In genomic region chr7:27109533-27110162, GRCh38 we compare ENCODE assay signal across 18 cellular contexts. TPM values are rescaled to one million over a fixed set of nuclear protein-coding genes. Genes with fewer than 3 reads are reported as not detected.
DNase-seq lines count a peak whose midpoint lies in the region; ATAC-seq and TF ChIP-seq lines count a peak whose summit lies in the region.
"Had no signal": no experiment of that assay in that cellular context is flagged by ENCODE, and none has a peak within 500 bp of the region (broad histone marks: within the 10 kb centered on the region; RNA-seq: fewer than 3 reads in every experiment).

No MANE protein-coding gene starts in this region.

- H3K9me3 Mint-ChIP-seq in chondrocyte (ENCODE audit: low read depth) = no peaks in the 10 kb centered on the region
- no peaks in the 10 kb centered on the region for H3K9me3 Mint-ChIP-seq in natural killer cell treated with Interleukin-12 subunit alpha and Interleukin-12 subunit beta and Interleukin-15 and Interleukin-18, amount 100 ng/mL, for 72 hours
- H3K9me3 Mint-ChIP-seq: activated B cell treated with CpG ODN at 0.5 μM for 24 hours, IgD-negative memory B cell, T-cell had no signal

- H3K27me3 ChIP-seq in PC-3 (ENCODE audit: low read length) (no peaks in the 10 kb centered on the region), lower lobe of right lung (ENCODE audit: low read depth) (peaks cover 28% of the 10 kb centered on the region), subcutaneous abdominal adipose tissue (ENCODE audit: control insufficient read depth in 5 of 5, insufficient read depth in 4 of 5, low read length in 5 of 5) (no peaks in the 10 kb centered on the region), vagina (no peaks in the 10 kb centered on the region)

- H3K36me3 ChIP-seq in PC-3 (ENCODE audit: low read depth, low read length) = no peaks in the 10 kb centered on the region
- no peaks in the 10 kb centered on the region for H3K36me3 ChIP-seq in lower lobe of right lung
- H3K36me3 ChIP-seq in subcutaneous abdominal adipose tissue (ENCODE audit: control insufficient read depth in 5 of 5, insufficient read depth in 5 of 5, low read length in 5 of 5) = peaks cover 0 to 6% (median 3%) of the 10 kb centered on the region in 5 donors
- H3K36me3 ChIP-seq in vagina = no peaks in the 10 kb centered on the region

- peak overlapping the region; percentile 57 for H3K27ac Mint-ChIP-seq in chondrocyte (ENCODE audit: unreplicated experiment)
- H3K27ac Mint-ChIP-seq in natural killer cell treated with Interleukin-12 subunit alpha and Interleukin-12 subunit beta and Interleukin-15 and Interleukin-18, amount 100 ng/mL, for 72 hours = no peak overlapping the region
- H3K27ac Mint-ChIP-seq: activated B cell treated with CpG ODN at 0.5 μM for 24 hours; IgD-negative memory B cell; memory B cell; stimulated activated memory B cell treated with anti-CD40 and anti-IgM and Interleukin-4, amounts not matched to agents 10 μg/mL and 1 μg/mL and 100 μg/mL, for 72 hours; T-cell had no signal

- peaks cover 47% of the 10 kb centered on the region for H3K79me2 ChIP-seq in PC-3 (ENCODE audit: low read length)

- no peak for TF ChIP-seq POLR2A in vagina (IDR thresholded peaks at IDR 0.05)

- CTCF ChIA-PET in PC-3 (lab: Charles Lee) = no interaction called here

- H3K4me1 ChIP-seq in PC-3 (ENCODE audit: insufficient read depth, low read length) = peaks cover 41% of the 10 kb centered on the region
- H3K4me1 ChIP-seq in lower lobe of right lung = peaks cover 47% of the 10 kb centered on the region
- peaks cover 16 to 84% (median 81%) of the 10 kb centered on the region in 5 donors for H3K4me1 ChIP-seq in subcutaneous abdominal adipose tissue (ENCODE audit: control insufficient read depth in 5 of 5, insufficient read depth in 5 of 5, low read length in 5 of 5)
- peaks cover 7% of the 10 kb centered on the region for H3K4me1 ChIP-seq in vagina

- peak overlapping the region; percentile 99; the same call in 1 of the 2 replicates for H3K27ac ChIP-seq in PC-3 (ENCODE audit: low read length)
- peak overlapping the region; percentile 94 for H3K27ac ChIP-seq in lower lobe of right lung
- H3K27ac ChIP-seq in subcutaneous abdominal adipose tissue (ENCODE audit: low read depth, low read length) = peak overlapping the region; percentile 94
- H3K27ac ChIP-seq in vagina = no peak overlapping the region

- peak overlapping the region; percentile 65 for H3K4me3 Mint-ChIP-seq in chondrocyte (ENCODE audit: unreplicated experiment)
- H3K4me3 Mint-ChIP-seq in natural killer cell treated with Interleukin-12 subunit alpha and Interleukin-12 subunit beta and Interleukin-15 and Interleukin-18, amount 100 ng/mL, for 72 hours = no peak overlapping the region
- H3K4me3 Mint-ChIP-seq: activated B cell treated with CpG ODN at 0.5 μM for 24 hours; IgD-negative memory B cell; memory B cell; stimulated activated memory B cell treated with anti-CD40 and anti-IgM and Interleukin-4, amounts not matched to agents 10 μg/mL and 1 μg/mL and 100 μg/mL, for 72 hours; T-cell had no signal

- ATAC-seq in PC-3 (no peak), lower lobe of right lung (no peak)
- ATAC-seq in natural killer cell treated with Interleukin-12 subunit alpha and Interleukin-12 subunit beta and Interleukin-15 and Interleukin-18, amount 100 ng/mL, for 72 hours = no peak
- ATAC-seq: T-cell had no signal

- H3K9me3 ChIP-seq in PC-3 (ENCODE audit: low read length) (no peaks in the 10 kb centered on the region), lower lobe of right lung (no peaks in the 10 kb centered on the region), subcutaneous abdominal adipose tissue (ENCODE audit: control insufficient read depth in 5 of 5, low read length in 5 of 5) (no peaks in the 10 kb centered on the region), vagina (no peaks in the 10 kb centered on the region)
- H3K9me3 ChIP-seq: body of pancreas had no signal

- DNase-seq in PC-3 (no peak), chondrocyte (ENCODE audit: low spot score) (no peak), lower lobe of right lung (no peak), epidermal melanocyte (ENCODE audit: insufficient read length, low spot score) (no peak), vagina (ENCODE audit: extremely low spot score in 2 of 2) (no peak), D341Med (ENCODE audit: low spot score) (no peak)
- DNase-seq in natural killer cell treated with Interleukin-12 subunit alpha and Interleukin-12 subunit beta and Interleukin-15 and Interleukin-18, amount 100 ng/mL, for 72 hours (ENCODE audit: low spot score) = no peak
- DNase-seq: activated B cell treated with CpG ODN at 0.5 μM for 24 hours, body of pancreas, Calu3, GDM1, NCI-H2107, nucleus accumbens, T-cell had no signal

- TF ChIP-seq CTCF in PC-3 (conservative IDR thresholded peaks at IDR 0.05; ENCODE audit: low read depth, low read length) = no peak
- no peak for TF ChIP-seq CTCF in chondrocyte (IDR thresholded peaks at IDR 0.05)
- TF ChIP-seq CTCF in lower lobe of right lung (IDR thresholded peaks at IDR 0.05) = no peak
- no peak for TF ChIP-seq CTCF in vagina (IDR thresholded peaks at IDR 0.05)

- peaks cover 49% of the 10 kb centered on the region for H3K27me3 Mint-ChIP-seq in chondrocyte (ENCODE audit: low read depth)
- peaks cover 0 to 7% of the 10 kb centered on the region in 2 donors for H3K27me3 Mint-ChIP-seq in natural killer cell treated with Interleukin-12 subunit alpha and Interleukin-12 subunit beta and Interleukin-15 and Interleukin-18, amount 100 ng/mL, for 72 hours

- H3K4me1 Mint-ChIP-seq in chondrocyte (ENCODE audit: low read depth) = peaks cover 47% of the 10 kb centered on the region
- H3K4me1 Mint-ChIP-seq in natural killer cell treated with Interleukin-12 subunit alpha and Interleukin-12 subunit beta and Interleukin-15 and Interleukin-18, amount 100 ng/mL, for 72 hours (ENCODE audit: low read depth in 2 of 2) = no peaks in the 10 kb centered on the region
- H3K4me1 Mint-ChIP-seq: activated B cell treated with CpG ODN at 0.5 μM for 24 hours; memory B cell; stimulated activated memory B cell treated with anti-CD40 and anti-IgM and Interleukin-4, amounts not matched to agents 10 μg/mL and 1 μg/mL and 100 μg/mL, for 72 hours; T-cell had no signal

- H3K9ac ChIP-seq in PC-3 (ENCODE audit: low read length) = no peak overlapping the region
- peak overlapping the region in 2 of 5 donors; percentile 16 to 35 for H3K9ac ChIP-seq in subcutaneous abdominal adipose tissue (ENCODE audit: low read length in 5 of 5)

- 0 out of 2 replicates have a peak overlapping the region, but pooled peaks have one; percentile 96 for H3K4me2 ChIP-seq in PC-3 (ENCODE audit: low read length)

- POLR2A ChIA-PET in PC-3 (lab: Charles Lee; ENCODE audit: unreplicated experiment) = interaction anchor here (0.6 kb wide), 2 partner anchors 80 to 232 kb away, joined by 3 read pairs; no protein-coding TSS in a partner anchor

- H3K4me3 ChIP-seq in PC-3 (ENCODE audit: low read length) (no peak overlapping the region), lower lobe of right lung (no peak overlapping the region), subcutaneous abdominal adipose tissue (ENCODE audit: low read depth in 1 of 5, low read length in 5 of 5) (no peak overlapping the region), vagina (no peak overlapping the region)
- H3K4me3 ChIP-seq: body of pancreas had no signal

- intact Hi-C loops in PC-3 (cut with micrococcal nuclease) = loop anchor here (1.0 kb wide), 1 partner anchor 11 kb away; no protein-coding TSS in a partner anchor
- intact Hi-C loops in lower lobe of right lung (cut with DNase I) = no loop called here
- intact Hi-C loops in vagina (cut with DNase I) = no loop called here

- H3K9me2 ChIP-seq in PC-3 (replicated peaks; ENCODE audit: low read length) = no peaks in the 10 kb centered on the region

- no peaks in the 10 kb centered on the region for H3F3A ChIP-seq in PC-3 (ENCODE audit: low read length, unreplicated experiment)

- no peaks in the 10 kb centered on the region for H4K20me1 ChIP-seq in PC-3 (ENCODE audit: low read length)

- BruUV-seq in PC-3 (replicated peaks; lab: Mats Ljungman, UMichigan) = no TSS peak

- H2AFZ ChIP-seq in PC-3 (ENCODE audit: low read length) = no peak overlapping the region

- H3K36me3 Mint-ChIP-seq in chondrocyte (ENCODE audit: low read depth) = peaks cover 8% of the 10 kb centered on the region
- no peaks in the 10 kb centered on the region for H3K36me3 Mint-ChIP-seq in natural killer cell treated with Interleukin-12 subunit alpha and Interleukin-12 subunit beta and Interleukin-15 and Interleukin-18, amount 100 ng/mL, for 72 hours
- H3K36me3 Mint-ChIP-seq: T-cell had no signal

RNA-seq across cellular contexts. Expression of gene HOXA2, which starts 7.2 kb away (rescaled TPM):
- total RNA-seq in PC-3 (2014; rRNA removed) (0.07 and 1.8 TPM in 2 replicates), chondrocyte (8.3 to 10.2 TPM in 2 of 3 replicates, not detected in the other), lower lobe of right lung (1.5 TPM), vagina (2.0 TPM)
- total RNA-seq in natural killer cell treated with Interleukin-12 subunit alpha and Interleukin-12 subunit beta and Interleukin-15 and Interleukin-18, amount 100 ng/mL, for 72 hours = not detected
- total RNA-seq: activated B cell treated with CpG ODN at 0.5 μM for 24 hours, T-cell had no signal

RNA-seq across cellular contexts. Expression of gene HOXA1, which starts 13.8 kb away (rescaled TPM):
- total RNA-seq in PC-3 (2014; rRNA removed) (1.4 and 2.0 TPM in 2 replicates), chondrocyte (2.7 to 2.9 TPM in 2 of 3 replicates, not detected in the other), lower lobe of right lung (0.77 TPM), vagina (0.74 TPM)
- under 1 TPM; 0.36 to 0.78 TPM for total RNA-seq in natural killer cell treated with Interleukin-12 subunit alpha and Interleukin-12 subunit beta and Interleukin-15 and Interleukin-18, amount 100 ng/mL, for 72 hours
- total RNA-seq: body of pancreas had no signal

RNA-seq across cellular contexts. Expression of gene HOXA4, which starts 20.9 kb away (rescaled TPM):
- total RNA-seq in PC-3 (2014; rRNA removed) (2.3 and 5.1 TPM in 2 replicates), chondrocyte (0.30 TPM in 1 of 3 replicates, not detected in the others), lower lobe of right lung (8.5 TPM), vagina (0.98 TPM)
- total RNA-seq in natural killer cell treated with Interleukin-12 subunit alpha and Interleukin-12 subunit beta and Interleukin-15 and Interleukin-18, amount 100 ng/mL, for 72 hours = under 1 TPM in 1 of 2 donors, not detected in 1; 0.55 TPM

RNA-seq across cellular contexts. Expression of gene HOXA5, which starts 33.8 kb away (rescaled TPM):
- 7.0 and 7.5 TPM in 2 replicates for total RNA-seq in PC-3 (2014; rRNA removed)
- not detected in 3 replicates for total RNA-seq in chondrocyte
- total RNA-seq in lower lobe of right lung = 16.0 TPM
- under 1 TPM; 0.33 to 0.64 TPM for total RNA-seq in natural killer cell treated with Interleukin-12 subunit alpha and Interleukin-12 subunit beta and Interleukin-15 and Interleukin-18, amount 100 ng/mL, for 72 hours
- 6.1 TPM for total RNA-seq in vagina
- total RNA-seq: activated B cell treated with CpG ODN at 0.5 μM for 24 hours had no signal

RNA-seq across cellular contexts. Expression of gene HOXA6, which starts 37.9 kb away (rescaled TPM):
- total RNA-seq in PC-3 (2014; rRNA removed) (6.9 and 8.3 TPM in 2 replicates), chondrocyte (not detected in 3 replicates), lower lobe of right lung (4.6 TPM), vagina (1.7 TPM)
- under 1 TPM in 1 of 2 donors, not detected in 1; 0.81 TPM for total RNA-seq in natural killer cell treated with Interleukin-12 subunit alpha and Interleukin-12 subunit beta and Interleukin-15 and Interleukin-18, amount 100 ng/mL, for 72 hours
- total RNA-seq: activated B cell treated with CpG ODN at 0.5 μM for 24 hours, body of pancreas had no signal
